In the genomic region with DNA sequence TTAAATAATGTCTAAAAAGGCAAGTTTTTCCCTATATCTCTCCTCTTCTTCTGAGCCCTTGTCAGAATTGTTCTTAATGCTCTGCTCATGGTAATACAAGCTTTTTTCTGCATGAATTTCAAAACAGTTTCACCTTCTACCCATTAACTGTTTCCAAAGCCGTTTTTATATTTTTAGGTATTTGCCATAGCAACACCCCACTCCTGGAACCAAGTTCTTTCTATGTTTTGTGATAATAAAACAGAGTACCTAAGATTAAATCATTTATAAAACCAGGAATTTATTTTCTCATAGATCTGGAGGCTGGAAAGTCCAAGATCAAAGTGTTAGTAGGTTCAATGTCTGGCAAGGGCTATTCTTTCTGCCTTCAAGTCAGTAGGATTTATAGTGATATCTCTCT, we compare ENCODE assay signal across 28 cellular contexts.
"Had no signal": no experiment of that assay in that cellular context is flagged by ENCODE, and none has a peak within 500 bp of the region (broad histone marks: within the 10 kb centered on the region; RNA-seq: fewer than 3 reads in every experiment).

No MANE protein-coding gene starts in this region.

- DNase-seq: colonic mucosa; cortex of kidney; dermis blood vessel endothelial cell; dorsolateral prefrontal cortex; effector CD4-positive, alpha-beta T cell; effector CD8-positive, alpha-beta T cell; effector memory CD4-positive, alpha-beta T cell; effector memory CD8-positive, alpha-beta T cell; endodermal cell; erythroblast; esophagus squamous epithelium; foreskin fibroblast; foreskin keratinocyte; foreskin melanocyte; gastrocnemius medialis; glutamatergic neuron; head of caudate nucleus; heart left ventricle; heart right ventricle had no signal

- H3K9me3 ChIP-seq: colonic mucosa, esophagus squamous epithelium, gastrocnemius medialis had no signal

- H3K4me2 ChIP-seq: hepatocyte had no signal

- H3K36me3 ChIP-seq: colonic mucosa, esophagus muscularis mucosa, esophagus squamous epithelium, gastrocnemius medialis, gastroesophageal sphincter, heart left ventricle, heart right ventricle had no signal

- H3K27me3 ChIP-seq: colonic mucosa, esophagus muscularis mucosa, esophagus squamous epithelium, foreskin keratinocyte, gastrocnemius medialis, gastroesophageal sphincter, heart left ventricle, heart right ventricle, hepatocyte had no signal

- H3K4me1 ChIP-seq: colonic mucosa, esophagus muscularis mucosa, esophagus squamous epithelium, foreskin keratinocyte, gastrocnemius medialis, gastroesophageal sphincter, heart left ventricle, heart right ventricle had no signal

- H3K4me3 ChIP-seq: colonic mucosa, coronary artery, dorsolateral prefrontal cortex, esophagus muscularis mucosa, esophagus squamous epithelium, gastrocnemius medialis, gastroesophageal sphincter, heart left ventricle, heart right ventricle, hepatocyte had no signal

- H2AFZ ChIP-seq: hepatocyte had no signal

- H3K79me2 ChIP-seq: hepatocyte had no signal

- H3K27ac ChIP-seq: colonic mucosa, coronary artery, dorsolateral prefrontal cortex, epithelial cell of prostate, esophagus muscularis mucosa, esophagus squamous epithelium, foreskin keratinocyte, gastrocnemius medialis, gastroesophageal sphincter, heart left ventricle, heart right ventricle, hepatocyte had no signal

- ATAC-seq: effector memory CD8-positive, alpha-beta T cell; esophagus mucosa; foreskin keratinocyte; gastrocnemius medialis; gastroesophageal sphincter; heart left ventricle; heart right ventricle had no signal

- FAIRE-seq: colon, endometrium, endothelial cell of umbilical vein had no signal
